ENCODE assay signal across 13 cellular contexts in the genomic region with DNA sequence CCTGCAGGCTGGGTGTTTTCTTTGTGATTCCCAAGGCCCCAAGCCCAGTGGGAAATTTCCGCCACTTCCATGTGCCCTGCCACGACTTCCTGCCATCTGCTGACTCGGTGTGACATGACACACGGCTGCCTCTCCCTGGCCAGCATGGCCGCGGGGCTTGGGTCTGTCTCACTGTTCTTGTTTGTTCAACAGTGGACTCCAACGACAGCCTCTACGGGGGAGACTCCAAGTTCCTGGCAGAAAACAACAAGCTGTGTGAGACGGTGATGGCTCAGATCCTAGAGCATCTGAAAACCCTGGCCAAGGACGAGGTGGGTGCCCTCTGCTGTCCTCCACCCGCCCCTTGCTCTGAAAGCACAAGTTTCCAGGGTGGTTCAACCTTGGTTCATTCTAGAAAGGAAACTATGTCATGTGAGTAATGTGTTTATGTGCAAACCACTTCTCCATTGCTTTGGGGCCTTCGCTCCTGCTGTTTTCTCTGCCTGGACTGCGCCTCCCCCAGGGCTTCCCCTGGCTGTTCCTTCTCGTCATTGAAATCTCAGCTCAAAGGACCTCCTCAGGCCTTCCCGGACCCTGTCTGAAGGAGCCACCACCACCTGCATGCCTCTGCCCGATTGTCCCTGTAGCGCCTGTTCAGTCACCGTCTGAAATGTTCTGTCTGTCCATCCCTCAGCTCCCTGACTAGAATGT. TPM values are rescaled to one million over a fixed set of nuclear protein-coding genes. Genes with fewer than 3 reads are reported as not detected.
A peak's percentile ranks its signal among the peaks of the same experiment; 100 is the strongest.
DNase-seq lines count a peak whose midpoint lies in the region; ATAC-seq, FAIRE-seq and TF ChIP-seq lines count a peak whose summit lies in the region.
"Had no signal": no experiment of that assay in that cellular context is flagged by ENCODE, and none has a peak within 500 bp of the region (broad histone marks: within the 10 kb centered on the region; RNA-seq: fewer than 3 reads in every experiment).

No MANE protein-coding gene starts in this region.

- in situ Hi-C loops in HepG2 (cut with HindIII; ENCODE audit: extremely low pct_ligation_motif_present, low pct_unique_long_range_greater_than_20kb): no loop called here

- no peaks in the 10 kb centered on the region for H3K79me2 ChIP-seq in HepG2 (ENCODE audit: insufficient read depth, low read length)

- H3K27me3 Mint-ChIP-seq in activated naive CD4-positive, alpha-beta T cell treated with anti-CD3 and anti-CD28 coated beads, Interleukin-2, amount 50 U/mL, for 24 hours: no peaks in the 10 kb centered on the region
- H3K27me3 Mint-ChIP-seq: naive B cell had no signal

- no peak for DNase-seq in activated naive CD4-positive, alpha-beta T cell (lab: John Stamatoyannopoulos, UW)
- peak; percentile 18 to 27 for DNase-seq in cerebellar nuclear complex (lab: John Stamatoyannopoulos, UW)
- no peak for DNase-seq in HepG2 (ENCODE audit: low spot score)
- no peak for DNase-seq in uterus
- no peak for DNase-seq in activated CD4-positive, CD25-positive, alpha-beta regulatory T cell treated with anti-CD3 and anti-CD28 coated beads, Interleukin-2, amount 50 U/mL, for 72 hours
- no peak for DNase-seq in activated CD4-positive, CD25-positive, alpha-beta regulatory T cell (lab: John Stamatoyannopoulos, UW)
- no peak for DNase-seq in NCI-H2107 (lab: John Stamatoyannopoulos, UW)
- DNase-seq: effector memory CD4-positive, alpha-beta T cell; naive B cell; NCI-H146; stimulated activated CD4-positive, alpha-beta T cell treated with anti-CD3 and anti-CD28 coated beads, Interleukin-1b, Interleukin-23, amount 100 ng/mL, for 48 hours had no signal

- no peak for FAIRE-seq in HepG2 (lab: Jason Lieb, UNC)

- H3K4me1 ChIP-seq in HepG2 (ENCODE audit: insufficient read depth, low read length) (no peaks in the 10 kb centered on the region), uterus (no peaks in the 10 kb centered on the region)

- H4K20me1 ChIP-seq in HepG2 (ENCODE audit: insufficient read depth, low read length): no peaks in the 10 kb centered on the region

- H3K9ac ChIP-seq in HepG2 (ENCODE audit: insufficient read depth, low read depth, low read length): no peak overlapping the region

- H3K36me3 ChIP-seq in HepG2 (replicated peaks in 1 of 2; ENCODE audit: control insufficient read depth in 1 of 2, insufficient read depth in 2 of 2, low read length in 2 of 2): no peaks in the 10 kb centered on the region
- H3K36me3 ChIP-seq in uterus: no peaks in the 10 kb centered on the region

- WGBS in HepG2 (ENCODE audit: low lambda C conversion rate): 82% methylated on average over 17 of the region's 18 CpGs

- CTCF ChIA-PET in HepG2 (lab: Yijun Ruan, JAX; ENCODE audit: low intra/inter-chr PET ratio, low total read pairs): no interaction called here

- TF ChIP-seq RAD21 in HepG2 (CRISPR knock-in tag; IDR thresholded peaks at IDR 0.05): no peak

- H2AFZ ChIP-seq in HepG2 (ENCODE audit: low read length): no peak overlapping the region

- 0 out of 2 replicates have a peak, but pooled peaks have one; percentile 10 for TF ChIP-seq CTCF in HepG2 (CRISPR knock-in tag; IDR thresholded peaks at IDR 0.05)
- TF ChIP-seq CTCF in uterus (IDR thresholded peaks at IDR 0.05): no peak

- H3K4me2 ChIP-seq in HepG2 (ENCODE audit: low read depth, low read length): no peak overlapping the region

- no TSS peak for BruUV-seq in HepG2 (replicated peaks; lab: Mats Ljungman, UMichigan)

- no peak for TF ChIP-seq EP300 in HepG2 (IDR thresholded peaks at IDR 0.05; ENCODE audit: low read depth in 2 of 2, low read length in 2 of 2)
- TF ChIP-seq EP300 in HepG2 (CRISPR knock-in tag; IDR thresholded peaks at IDR 0.05; ENCODE audit: borderline replicate concordance): no peak

- H3K27ac ChIP-seq in HepG2 (ENCODE audit: extremely low read length, insufficient read depth, low read length): no peak overlapping the region
- H3K27ac ChIP-seq in uterus: peak overlapping the region; percentile 5 to 43

- peak overlapping the region; percentile 35 for H3K27ac Mint-ChIP-seq in activated naive CD4-positive, alpha-beta T cell treated with anti-CD3 and anti-CD28 coated beads, Interleukin-2, amount 50 U/mL, for 24 hours
- H3K27ac Mint-ChIP-seq: activated T-helper 2 cell treated with anti-CD3 and anti-CD28 coated beads, Interferon-gamma antibody, Interleukin-2, Interleukin-4, amounts not matched to agents 10 μg/mL and 5 μg/mL and 100 μg/mL, durations not matched to agents 14 hours and 24 hours and 36 hours had no signal

- ATAC-seq in HepG2: peak; percentile 28

- no peaks in the 10 kb centered on the region for H3K9me3 ChIP-seq in HepG2 (ENCODE audit: low read length)
- H3K9me3 ChIP-seq in uterus: no peaks in the 10 kb centered on the region

- peak overlapping the region; percentile 20 for H3K4me3 Mint-ChIP-seq in activated naive CD4-positive, alpha-beta T cell treated with anti-CD3 and anti-CD28 coated beads, Interleukin-2, amount 50 U/mL, for 24 hours
- H3K4me3 Mint-ChIP-seq: naive B cell had no signal

- no peaks in the 10 kb centered on the region for H3K9me3 Mint-ChIP-seq in activated naive CD4-positive, alpha-beta T cell treated with anti-CD3 and anti-CD28 coated beads, Interleukin-2, amount 50 U/mL, for 24 hours
- H3K9me3 Mint-ChIP-seq: activated T-helper 2 cell treated with anti-CD3 and anti-CD28 coated beads, Interferon-gamma antibody, Interleukin-2, Interleukin-4, amounts not matched to agents 10 μg/mL and 5 μg/mL and 100 μg/mL, durations not matched to agents 14 hours and 24 hours and 36 hours; naive B cell had no signal

- POLR2A ChIA-PET in HepG2 (lab: Yijun Ruan, JAX): no interaction called here

- intact Hi-C loops in HepG2 (cut with micrococcal nuclease; ENCODE audit: unreplicated experiment) (no loop called here), uterus (cut with DNase I; ENCODE audit: low total_unique reads) (loop anchor here (10.0 kb wide), 1 partner anchor 193 kb away; the partner anchor contains the start of gene GPRC5B)

- H3K4me1 Mint-ChIP-seq in activated naive CD4-positive, alpha-beta T cell treated with anti-CD3 and anti-CD28 coated beads, Interleukin-2, amount 50 U/mL, for 24 hours: peaks cover 75% of the 10 kb centered on the region
- H3K4me1 Mint-ChIP-seq: naive B cell had no signal

- no peaks in the 10 kb centered on the region for H3K27me3 ChIP-seq in HepG2 (ENCODE audit: control insufficient read depth in 1 of 2, insufficient read depth in 2 of 2, low read length in 2 of 2)
- H3K27me3 ChIP-seq in uterus: no peaks in the 10 kb centered on the region

- H3K4me3 ChIP-seq in HepG2 (replicated peaks in 1 of 3; ENCODE audit: insufficient read depth in 1 of 3, low read depth in 2 of 3, low read length in 3 of 3): no peak overlapping the region
- no peak overlapping the region for H3K4me3 ChIP-seq in uterus

- TF ChIP-seq POLR2A in HepG2 (IDR thresholded peaks at IDR 0.05; ENCODE audit: insufficient read depth in 1 of 2, low read depth in 2 of 2, low read length in 2 of 2): no peak
- no peak for TF ChIP-seq POLR2A in uterus (IDR thresholded peaks at IDR 0.05)

- peaks cover 7% of the 10 kb centered on the region for H3K36me3 Mint-ChIP-seq in activated naive CD4-positive, alpha-beta T cell treated with anti-CD3 and anti-CD28 coated beads, Interleukin-2, amount 50 U/mL, for 24 hours

RNA-seq across cellular contexts. Expression of gene KNOP1, which starts 26.7 kb away (rescaled TPM):
- total RNA-seq in HepG2 (2016; rRNA removed; fragmentation: Illumina TruSeq; extraction: Trizol) (57.5 and 80.3 TPM in 2 replicates), uterus (10 to 100 TPM in 2 of 4 donors, 1 to 10 TPM in 2; 1.5 to 20.5 (median 9.4) TPM)
- 13.0 and 17.5 TPM in 2 replicates for total RNA-seq in HepG2 (2016; cell fraction: cytosol; rRNA removed; fragmentation: Illumina TruSeq; extraction: Trizol; ENCODE audit: low read depth)
- total RNA-seq in HepG2 (2016; cell fraction: insoluble cytoplasmic fraction; rRNA removed; fragmentation: Illumina TruSeq; extraction: Trizol): 60.4 and 77.7 TPM in 2 replicates
- total RNA-seq in HepG2 (2016; cell fraction: membrane; rRNA removed; fragmentation: Illumina TruSeq; extraction: Trizol): 17.7 and 21.4 TPM in 2 replicates
- 37.8 and 39.8 TPM in 2 replicates for total RNA-seq in HepG2 (2016; cell fraction: nucleus; rRNA removed; fragmentation: Illumina TruSeq; extraction: Trizol)
- 20.6 and 21.2 TPM in 2 replicates for polyA plus RNA-seq in HepG2 (2011; rRNA removed)
- polyA plus RNA-seq in HepG2 (2011; cell fraction: cytosol; rRNA removed): 11.3 and 14.9 TPM in 2 replicates
- polyA plus RNA-seq in HepG2 (2011; cell fraction: nucleus; rRNA removed): 9.1 and 11.2 TPM in 2 replicates
- polyA plus RNA-seq in HepG2 (2012): 34.8 and 37.7 TPM in 2 replicates
- 4.9 and 5.2 TPM in 2 replicates for polyA plus RNA-seq in HepG2 (2016; cell fraction: cytosol; fragmentation: Illumina TruSeq; extraction: Trizol; ENCODE audit: low read depth)
- polyA plus RNA-seq in HepG2 (2016; cell fraction: insoluble cytoplasmic fraction; fragmentation: Illumina TruSeq; extraction: Trizol; ENCODE audit: low read depth): 78.5 and 79.9 TPM in 2 replicates
- 9.0 and 11.9 TPM in 2 replicates for polyA plus RNA-seq in HepG2 (2016; cell fraction: membrane; fragmentation: Illumina TruSeq; extraction: Trizol; ENCODE audit: low read depth)
- polyA plus RNA-seq in HepG2 (2016; cell fraction: nucleus; fragmentation: Illumina TruSeq; extraction: Trizol; ENCODE audit: insufficient read depth, low read depth): 45.4 and 46.8 TPM in 2 replicates
- polyA minus RNA-seq in HepG2 (2011; rRNA and poly(A)+ RNA removed; ENCODE audit: low replicate concordance): 13.7 and 26.8 TPM in 2 replicates
- polyA minus RNA-seq in HepG2 (2011; cell fraction: cytosol; rRNA and poly(A)+ RNA removed): 6.0 and 8.2 TPM in 2 replicates
- 29.0 and 29.1 TPM in 2 replicates for polyA minus RNA-seq in HepG2 (2011; cell fraction: nucleus; rRNA and poly(A)+ RNA removed)

RNA-seq across cellular contexts. Expression of gene IQCK, which starts 26.8 kb away (rescaled TPM):
- 7.3 and 11.9 TPM in 2 replicates for total RNA-seq in HepG2 (2016; rRNA removed; fragmentation: Illumina TruSeq; extraction: Trizol)
- 2.5 and 2.7 TPM in 2 replicates for total RNA-seq in HepG2 (2016; cell fraction: cytosol; rRNA removed; fragmentation: Illumina TruSeq; extraction: Trizol; ENCODE audit: low read depth)
- 7.4 and 11.9 TPM in 2 replicates for total RNA-seq in HepG2 (2016; cell fraction: insoluble cytoplasmic fraction; rRNA removed; fragmentation: Illumina TruSeq; extraction: Trizol)
- 5.6 and 6.6 TPM in 2 replicates for total RNA-seq in HepG2 (2016; cell fraction: membrane; rRNA removed; fragmentation: Illumina TruSeq; extraction: Trizol)
- 8.1 and 9.6 TPM in 2 replicates for total RNA-seq in HepG2 (2016; cell fraction: nucleus; rRNA removed; fragmentation: Illumina TruSeq; extraction: Trizol)
- 3.0 and 5.1 TPM in 2 replicates for polyA plus RNA-seq in HepG2 (2011; rRNA removed)
- polyA plus RNA-seq in HepG2 (2011; cell fraction: cytosol; rRNA removed): 4.6 and 5.2 TPM in 2 replicates
- 2.5 TPM in 2 replicates for polyA plus RNA-seq in HepG2 (2011; cell fraction: nucleus; rRNA removed)
- 1.8 and 3.4 TPM in 2 replicates for polyA plus RNA-seq in HepG2 (2012)
- 3.8 and 4.9 TPM in 2 replicates for polyA plus RNA-seq in HepG2 (2016; cell fraction: cytosol; fragmentation: Illumina TruSeq; extraction: Trizol; ENCODE audit: low read depth)
- 19.6 and 22.1 TPM in 2 replicates for polyA plus RNA-seq in HepG2 (2016; cell fraction: insoluble cytoplasmic fraction; fragmentation: Illumina TruSeq; extraction: Trizol; ENCODE audit: low read depth)
- 7.3 and 8.3 TPM in 2 replicates for polyA plus RNA-seq in HepG2 (2016; cell fraction: membrane; fragmentation: Illumina TruSeq; extraction: Trizol; ENCODE audit: low read depth)
- polyA plus RNA-seq in HepG2 (2016; cell fraction: nucleus; fragmentation: Illumina TruSeq; extraction: Trizol; ENCODE audit: insufficient read depth, low read depth): 10.1 and 10.4 TPM in 2 replicates
- polyA minus RNA-seq in HepG2 (2011; rRNA and poly(A)+ RNA removed; ENCODE audit: low replicate concordance): 7.0 and 10.3 TPM in 2 replicates
- polyA minus RNA-seq in HepG2 (2011; cell fraction: cytosol; rRNA and poly(A)+ RNA removed): 3.2 TPM in 2 replicates
- 6.8 and 10.3 TPM in 2 replicates for polyA minus RNA-seq in HepG2 (2011; cell fraction: nucleus; rRNA and poly(A)+ RNA removed)
- 10 to 100 TPM; 14.7 to 27.2 (median 21.1) TPM for total RNA-seq in uterus

Comparison
In these comparisons a context has a peak if more than half of its experiments do, and no peak if none do; other contexts are left out.
1. DNase-seq: peak in cerebellar nuclear complex (2 of 2); none in activated naive CD4-positive, alpha-beta T cell (0 of 4), HepG2 (single experiment), uterus (0 of 2), activated CD4-positive, CD25-positive, alpha-beta regulatory T cell treated with anti-CD3 and anti-CD28 coated beads, Interleukin-2, amount 50 U/mL, for 72 hours (single experiment), activated CD4-positive, CD25-positive, alpha-beta regulatory T cell (0 of 4) and NCI-H2107 (single experiment).